Comparison of ENCODE assay signal across 8 cellular contexts in the genomic region with DNA sequence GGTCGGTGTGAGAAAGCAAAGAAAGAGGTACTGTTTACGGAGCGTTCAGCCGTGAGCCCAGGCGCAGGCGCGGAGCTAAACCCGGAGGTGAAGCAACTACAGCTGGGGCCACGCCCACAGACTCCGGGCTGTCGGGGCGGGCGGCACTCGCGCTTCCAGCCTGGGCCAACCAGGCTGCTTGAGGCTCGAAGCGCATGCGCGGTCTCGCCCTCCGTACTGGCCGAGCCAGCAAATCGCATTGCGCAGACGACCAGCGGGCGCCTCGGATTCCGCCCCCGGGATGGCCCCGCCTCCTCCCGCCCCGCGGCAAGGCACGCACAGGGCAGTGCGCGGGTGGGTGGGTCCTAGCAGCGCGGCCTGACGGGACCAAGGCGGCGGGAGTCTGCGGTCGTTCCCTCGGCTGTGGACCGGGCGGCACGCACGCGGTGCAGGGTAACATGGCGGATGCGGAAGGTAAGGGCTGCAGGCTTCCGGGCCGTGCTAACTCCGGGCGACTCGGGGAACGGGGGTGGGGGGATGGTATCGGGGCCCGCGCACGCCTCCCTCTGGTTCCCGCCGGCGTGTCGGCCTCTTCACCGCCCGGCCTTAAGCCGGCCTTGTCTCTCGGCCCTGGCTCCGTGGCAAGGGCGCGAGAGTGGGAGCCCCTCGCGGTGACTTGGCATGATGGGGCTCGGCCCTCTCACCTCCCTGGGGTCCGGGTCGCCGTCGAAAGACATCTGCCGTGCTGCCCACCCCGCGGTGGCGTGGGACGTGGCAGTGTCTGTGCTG. TPM values are rescaled to one million over a fixed set of nuclear protein-coding genes. Genes with fewer than 3 reads are reported as not detected.
DNase-seq lines count a peak whose midpoint lies in the region; ATAC-seq and TF ChIP-seq lines count a peak whose summit lies in the region.

A gene (plus strand): TSS at position 336 of the 768 bp plus-strand sequence. CDS start 102 bp downstream, at position 438.

- WGBS in testis, 2 donors, result 0% methylated on average over 34 of the region's 85 CpGs; no CpG with 5 or more reads in 1 of the 2 donors

- ATAC-seq in omental fat pad (ENCODE audit: low FRiP score), result peak; percentile 96

- H3K27me3 ChIP-seq in GM06990 (replicated peaks; ENCODE audit: control insufficient read depth, insufficient read depth, low read length) (no peaks in the 10 kb centered on the region), testis (no peaks in the 10 kb centered on the region)

- DNase-seq in GM06990 (ENCODE audit: extremely low read depth, insufficient read length), result peak; percentile 97
- DNase-seq in HFFc6, result peak; percentile 91
- DNase-seq in NB4 (ENCODE audit: low read depth), result peak; percentile 97
- peak; percentile 40 for DNase-seq in SK-N-MC (ENCODE audit: low read depth, low spot score)
- peak; percentile 95 for DNase-seq in activated naive CD4-positive, alpha-beta T cell treated with anti-CD3 and anti-CD28 coated beads, Interleukin-2, amount 50 U/mL, for 16 hours
- peak; percentile 36 for DNase-seq in glomerular endothelial cell (ENCODE audit: extremely low read depth, low read depth, low spot score)
- DNase-seq in omental fat pad (ENCODE audit: low spot score), result peak; percentile 80
- peak; percentile 95 for DNase-seq in testis

- peaks cover 11% of the 10 kb centered on the region; the same call in 1 of the 2 replicates for H3K4me1 Mint-ChIP-seq in HFFc6 (ENCODE audit: low read depth)

- peak within 1 kb of the TSS; percentile 90 for H3K4me3 Mint-ChIP-seq in HFFc6

- H3K27ac Mint-ChIP-seq in HFFc6, result peak within 1 kb of the TSS; percentile 90

- TF ChIP-seq POLR2A in NB4 (IDR thresholded peaks at IDR 0.05; ENCODE audit: extremely low read depth, insufficient read length) (peak; percentile 49), testis (IDR thresholded peaks at IDR 0.05) (no peak)

- H3K36me3 ChIP-seq in GM06990 (ENCODE audit: control insufficient read depth, insufficient read depth, low read length) (no peaks in the 10 kb centered on the region; the same call in 1 of the 2 replicates), SK-N-MC (ENCODE audit: insufficient read depth, low read length) (peaks cover 33% of the 10 kb centered on the region), testis (ENCODE audit: low read depth, missing control alignments) (no peaks in the 10 kb centered on the region)

- H3K9me3 Mint-ChIP-seq in HFFc6, result no peaks in the 10 kb centered on the region

- H3K9ac ChIP-seq in SK-N-MC (ENCODE audit: insufficient read length), result peak within 1 kb of the TSS; percentile 91

- peak within 1 kb of the TSS; percentile 75; the same call in 1 of the 2 replicates for H3K27ac ChIP-seq in SK-N-MC
- H3K27ac ChIP-seq in testis, result peak within 1 kb of the TSS; percentile 50 to 73

- TF ChIP-seq CTCF in GM06990 (IDR thresholded peaks at IDR 0.05; ENCODE audit: insufficient read depth, low read length, poor library complexity, severe bottlenecking) (no peak), HFFc6 (IDR thresholded peaks at IDR 0.05) (0 out of 2 replicates have a peak, but pooled peaks have one; percentile 26), NB4 (IDR thresholded peaks at IDR 0.05; ENCODE audit: low read depth, low read length) (no peak), omental fat pad (IDR thresholded peaks at IDR 0.05) (no peak), testis (IDR thresholded peaks at IDR 0.05) (no peak)

- H3K4me3 ChIP-seq in GM06990 (replicated peaks; ENCODE audit: low read depth, low read length), result peak within 1 kb of the TSS; percentile 61
- H3K4me3 ChIP-seq in NB4 (ENCODE audit: low read depth, low read length), result peak within 1 kb of the TSS; percentile 100
- H3K4me3 ChIP-seq in SK-N-MC, result peak within 1 kb of the TSS; percentile 91
- peak within 1 kb of the TSS; percentile 57 to 78 for H3K4me3 ChIP-seq in testis

- H3K4me1 ChIP-seq in testis, result no peaks in the 10 kb centered on the region

- H3K9me3 ChIP-seq in SK-N-MC (ENCODE audit: low read depth, low read length) (no peaks in the 10 kb centered on the region), testis (no peaks in the 10 kb centered on the region)

- H3K27me3 Mint-ChIP-seq in HFFc6 (ENCODE audit: insufficient read depth), result no peaks in the 10 kb centered on the region; the same call in 1 of the 2 replicates

- intact Hi-C loops in testis (cut with DNase I; ENCODE audit: low total_unique reads), result no loop called here

- peaks cover 6% of the 10 kb centered on the region; the same call in 1 of the 2 replicates for H3K36me3 Mint-ChIP-seq in HFFc6 (ENCODE audit: low read depth)

RNA-seq across cellular contexts. Expression of the gene that starts here (rescaled TPM):
- total RNA-seq in HFFc6 (2021; fragmentation: NEBNext Ultra II Directional; extraction: Animal tissue kit (Norgen Biotek cat#: 25700)), result 10 to 100 TPM; 44.6 to 55.5 (median 51.1) TPM
- total RNA-seq in glomerular endothelial cell (26.4 and 38.0 TPM in 2 replicates), omental fat pad (100 to 1,000 TPM in 1 of 4 donors, 10 to 100 TPM in 3; 29.8 to 125 (median 35.9) TPM), testis (10 to 100 TPM; 66.4 to 93.1 TPM)
- 58.8 TPM for polyA plus RNA-seq in testis (ENCODE audit: insufficient read depth, low read depth, low replicate concordance)

Comparison
In these comparisons a context has a peak if more than half of its experiments do, and no peak if none do; other contexts are left out.
1. Peak in every context shown above with its lines: DNase-seq, ATAC-seq, H3K4me3 ChIP-seq and H3K27ac ChIP-seq.
2. DNase-seq: peak in every context shown above with its lines; median percentile 97 in GM06990; 97 in NB4; 95 in activated naive CD4-positive, alpha-beta T cell treated with anti-CD3 and anti-CD28 coated beads, Interleukin-2, amount 50 U/mL, for 16 hours; 95 in testis; 91 in HFFc6; 80 in omental fat pad; 40 in SK-N-MC; 36 in glomerular endothelial cell.